In genomic region chr7:107387077-107387476, GRCh38 we compare ENCODE assay signal across 9 cellular contexts.
A peak's percentile ranks its signal among the peaks of the same experiment; 100 is the strongest.
DNase-seq lines count a peak whose midpoint lies in the region; ATAC-seq and TF ChIP-seq lines count a peak whose summit lies in the region.
"Had no signal": no experiment of that assay in that cellular context is flagged by ENCODE, and none has a peak within 500 bp of the region (broad histone marks: within the 10 kb centered on the region; RNA-seq: fewer than 3 reads in every experiment).

No MANE protein-coding gene starts in this region.

- no peak for TF ChIP-seq POLR2A in body of pancreas (IDR thresholded peaks at IDR 0.05)

- peaks cover 16% of the 10 kb centered on the region for H3K36me3 Mint-ChIP-seq in activated T-cell treated with anti-CD3 and anti-CD28 coated beads, Interleukin-2, amount 50 U/mL, for 24 hours (ENCODE audit: low read depth)

- H4K20me1 ChIP-seq in smooth muscle cell (ENCODE audit: low read depth): peaks cover 14% of the 10 kb centered on the region

- WGBS in smooth muscle cell (ENCODE audit: low lambda C conversion rate): 18% methylated on average over 7 of the region's 7 CpGs
- 79 to 84% methylated on average over 7 of the region's 7 CpGs for WGBS in body of pancreas, 2 donors

- H3K9ac ChIP-seq in smooth muscle cell (ENCODE audit: low read depth): no peak overlapping the region

- H3K27ac ChIP-seq in left ventricle myocardium inferior (replicated peaks) (peak overlapping the region; percentile 61), smooth muscle cell (ENCODE audit: low read depth) (peak overlapping the region; percentile 63), body of pancreas (no peak overlapping the region)

- H3K9me3 ChIP-seq in left ventricle myocardium inferior (replicated peaks) (no peaks in the 10 kb centered on the region), smooth muscle cell (replicated peaks; ENCODE audit: low read depth) (no peaks in the 10 kb centered on the region), body of pancreas (no peaks in the 10 kb centered on the region)

- H3K4me1 ChIP-seq in left ventricle myocardium inferior (peaks cover 19% of the 10 kb centered on the region), smooth muscle cell (ENCODE audit: low read depth) (peaks cover 25% of the 10 kb centered on the region), body of pancreas (peaks cover 2% of the 10 kb centered on the region)

- intact Hi-C loops in left ventricle myocardium inferior (cut with micrococcal nuclease): no loop called here
- intact Hi-C loops in body of pancreas (cut with DNase I): no loop called here

- CTCF ChIA-PET in HEK293T (lab: Yijun Ruan, JAX): interaction anchor here (1.7 kb wide), 1 partner anchor 115 kb away, joined by 3 read pairs; no protein-coding TSS in a partner anchor

- POLR2A ChIA-PET in HEK293T (lab: Yijun Ruan, JAX): interaction anchor here (1.7 kb wide), 1 partner anchor 12 kb away, joined by 4 read pairs; no protein-coding TSS in a partner anchor

- no peaks in the 10 kb centered on the region for H3K9me3 Mint-ChIP-seq in activated T-cell treated with anti-CD3 and anti-CD28 coated beads, Interleukin-2, amount 50 U/mL, for 24 hours

- no peaks in the 10 kb centered on the region for H3K27me3 Mint-ChIP-seq in activated T-cell treated with anti-CD3 and anti-CD28 coated beads, Interleukin-2, amount 50 U/mL, for 24 hours

- peaks cover 5% of the 10 kb centered on the region for H3K79me2 ChIP-seq in smooth muscle cell (ENCODE audit: low read depth)

- DNase-seq in HEK293T (ENCODE audit: extremely low spot score) (peak; percentile 31), amniotic epithelial cell (ENCODE audit: low read depth) (peak; percentile 40), left ventricle myocardium inferior (peak; percentile 61), smooth muscle cell (lab: John Stamatoyannopoulos, UW; ENCODE audit: unreplicated experiment) (peak; percentile 9), NCI-H526 treated with DMSO at 0.1 percent for 48 hours (lab: John Stamatoyannopoulos, UW) (no peak), body of pancreas (no peak)
- DNase-seq in activated T-cell treated with anti-CD3 and anti-CD28 coated beads, Interleukin-2, amount 50 U/mL, for 24 hours: no peak
- DNase-seq in stimulated activated CD4-positive, alpha-beta T cell treated with anti-CD3 and anti-CD28 coated beads, Interleukin-4, amount 100 ng/mL, for 1 hour: no peak
- DNase-seq: NCI-H1092 had no signal

- H3K36me3 ChIP-seq in left ventricle myocardium inferior (no peaks in the 10 kb centered on the region), smooth muscle cell (ENCODE audit: low read depth) (no peaks in the 10 kb centered on the region), body of pancreas (replicated peaks in 1 of 2; ENCODE audit: insufficient read depth in 1 of 2, low read depth in 2 of 2) (no peaks in the 10 kb centered on the region)

- H3F3A ChIP-seq in smooth muscle cell (ENCODE audit: low read depth): peaks cover 12% of the 10 kb centered on the region

- H3K27ac Mint-ChIP-seq in activated T-cell treated with anti-CD3 and anti-CD28 coated beads, Interleukin-2, amount 50 U/mL, for 24 hours: no peak overlapping the region

- peak overlapping the region; percentile 64 for H3K4me2 ChIP-seq in smooth muscle cell

- H3K4me3 ChIP-seq in left ventricle myocardium inferior (no peak overlapping the region), smooth muscle cell (no peak overlapping the region), body of pancreas (no peak overlapping the region)

- no peak overlapping the region for H2AFZ ChIP-seq in smooth muscle cell (ENCODE audit: low read depth)

- TF ChIP-seq CTCF in left ventricle myocardium inferior (IDR thresholded peaks at IDR 0.05; ENCODE audit: borderline replicate concordance) (peak; percentile 30), smooth muscle cell (IDR thresholded peaks at IDR 0.05; ENCODE audit: borderline replicate concordance, insufficient read depth, poor library complexity, severe bottlenecking) (no peak), body of pancreas (IDR thresholded peaks at IDR 0.05) (no peak)

- H3K4me1 Mint-ChIP-seq in activated T-cell treated with anti-CD3 and anti-CD28 coated beads, Interleukin-2, amount 50 U/mL, for 24 hours (ENCODE audit: low read depth): peaks cover 6% of the 10 kb centered on the region

- no peak overlapping the region for H3K4me3 Mint-ChIP-seq in activated T-cell treated with anti-CD3 and anti-CD28 coated beads, Interleukin-2, amount 50 U/mL, for 24 hours

- no peak for ATAC-seq in body of pancreas

- no peaks in the 10 kb centered on the region for H3K27me3 ChIP-seq in left ventricle myocardium inferior (ENCODE audit: low read depth)
- H3K27me3 ChIP-seq in smooth muscle cell (ENCODE audit: low read depth): no peaks in the 10 kb centered on the region
- H3K27me3 ChIP-seq in body of pancreas: no peaks in the 10 kb centered on the region

TF ChIP-seq in HEK293T, 16 proteins besides CTCF, POLR2A, EP300 and RAD21:
- TF ChIP-seq TARDBP (IDR thresholded peaks at IDR 0.05) (no peak), FOXM1 (IDR thresholded peaks at IDR 0.05; ENCODE audit: borderline replicate concordance) (no peak), LEF1 (IDR thresholded peaks at IDR 0.05; ENCODE audit: borderline replicate concordance) (no peak), ELF4 (IDR thresholded peaks at IDR 0.05) (no peak), BHLHE40 (IDR thresholded peaks at IDR 0.05; ENCODE audit: borderline replicate concordance) (no peak), PKNOX1 (IDR thresholded peaks at IDR 0.05) (no peak), CTBP1 (IDR thresholded peaks at IDR 0.05; ENCODE audit: borderline replicate concordance) (no peak), FOXA1 (IDR thresholded peaks at IDR 0.05) (no peak), SP1 (IDR thresholded peaks at IDR 0.05) (no peak), HDGF (IDR thresholded peaks at IDR 0.05; ENCODE audit: borderline replicate concordance) (no peak), ARNT (IDR thresholded peaks at IDR 0.05) (no peak), ZNF384 (IDR thresholded peaks at IDR 0.05) (no peak), NFRKB (IDR thresholded peaks at IDR 0.05) (no peak), SUZ12 (IDR thresholded peaks at IDR 0.05) (no peak), FOXK2 (IDR thresholded peaks at IDR 0.05) (no peak), L3MBTL2 (conservative IDR thresholded peaks at IDR 0.05) (no peak)
TF ChIP-seq in HEK293T: peak in this region for 0.

Comparison
In these comparisons a context has a peak if more than half of its experiments do, and no peak if none do; other contexts are left out.
1. DNase-seq: peak in HEK293T (single experiment), amniotic epithelial cell (single experiment), left ventricle myocardium inferior (single experiment) and smooth muscle cell (single experiment); none in activated T-cell treated with anti-CD3 and anti-CD28 coated beads, Interleukin-2, amount 50 U/mL, for 24 hours (single experiment), NCI-H526 treated with DMSO at 0.1 percent for 48 hours (single experiment), body of pancreas (0 of 4) and stimulated activated CD4-positive, alpha-beta T cell treated with anti-CD3 and anti-CD28 coated beads, Interleukin-4, amount 100 ng/mL, for 1 hour (single experiment).
2. H3K27ac ChIP-seq: peak in left ventricle myocardium inferior (single experiment) and smooth muscle cell (single experiment); none in body of pancreas (0 of 4).